Comparison of ENCODE assay signal across 22 cellular contexts in genomic region chr4:107791902-107792301, GRCh38.
"Had no signal": no experiment of that assay in that cellular context is flagged by ENCODE, and none has a peak within 500 bp of the region (broad histone marks: within the 10 kb centered on the region; RNA-seq: fewer than 3 reads in every experiment).

No MANE protein-coding gene starts in this region.

- H3K36me3 ChIP-seq: brain microvascular endothelial cell, heart left ventricle, left ventricle myocardium inferior, thoracic aorta had no signal

- H3K4me3 ChIP-seq: heart left ventricle, left ventricle myocardium inferior, lung, skin epidermis, thoracic aorta had no signal

- DNase-seq: activated CD4-positive, alpha-beta T cell treated with anti-CD3 and anti-CD28 coated beads for 1 hour; activated CD4-positive, alpha-beta T cell treated with anti-CD3 and anti-CD28 coated beads, Interleukin-2, amount 50 U/mL, for 1 hour; activated CD8-positive, alpha-beta T cell treated with anti-CD3 and anti-CD28 coated beads for 36 hours; activated gamma-delta T cell treated with Interleukin-2 at 50 U/mL for 16 hours; activated naive CD4-positive, alpha-beta T cell treated with anti-CD3 and anti-CD28 coated beads, Interleukin-2, amount 50 U/mL, for 16 hours; activated T-cell treated with anti-CD3 and anti-CD28 coated beads, Interleukin-2, amount 50 U/mL, for 4 hours; amniotic stem cell; brain microvascular endothelial cell; caudate nucleus; effector CD4-positive, alpha-beta T cell; erythroblast; foreskin keratinocyte; heart left ventricle; left ventricle myocardium inferior; stimulated activated CD4-positive, alpha-beta T cell treated with anti-CD3 and anti-CD28 coated beads, Interleukin-12 subunit alpha, Interleukin-12 subunit beta, amount 100 ng/mL, for 4 hours; stimulated activated CD4-positive, alpha-beta T cell treated with anti-CD3 and anti-CD28 coated beads, Interleukin-4, amount 100 ng/mL, for 1 hour; SW 1271; T1000; trophoblast cell had no signal

- H3K4me1 ChIP-seq: foreskin keratinocyte, heart left ventricle, left ventricle myocardium inferior had no signal

- H3K27ac ChIP-seq: brain microvascular endothelial cell, foreskin keratinocyte, heart left ventricle, left ventricle myocardium inferior, skin epidermis, thoracic aorta had no signal

- H3K27me3 ChIP-seq: brain microvascular endothelial cell, foreskin keratinocyte had no signal
